22 cellular contexts compared by ENCODE assay signal in genomic region chr5:28164568-28164967, GRCh38.
DNase-seq lines count a peak whose midpoint lies in the region; ATAC-seq, FAIRE-seq and TF ChIP-seq lines count a peak whose summit lies in the region.
"Had no signal": no experiment of that assay in that cellular context is flagged by ENCODE, and none has a peak within 500 bp of the region (broad histone marks: within the 10 kb centered on the region; RNA-seq: fewer than 3 reads in every experiment).

No MANE protein-coding gene starts in this region.

- H3K9ac ChIP-seq in mesendoderm (ENCODE audit: low read length) = no peak overlapping the region
- H3K9ac ChIP-seq: BLaER1 treated with 17β-estradiol and CSF1 and Interleukin-3, amounts not matched to agents 10 nM and 100 nM had no signal

- no peak overlapping the region for H3K56ac ChIP-seq in mesendoderm (ENCODE audit: low read length)

- H3K27ac Mint-ChIP-seq in nephron (peak overlapping the region; percentile 50 to 86 (median 84)), WTC11 (no peak overlapping the region)
- H3K27ac Mint-ChIP-seq: CD8-positive, alpha-beta T cell; T-helper 17 cell had no signal

- H2AK5ac ChIP-seq in mesendoderm (ENCODE audit: low read length) = no peak overlapping the region

- no peak overlapping the region for H2BK15ac ChIP-seq in mesendoderm (replicated peaks; ENCODE audit: low read depth)

- H3K27ac ChIP-seq in upper lobe of right lung (no peak overlapping the region), small intestine (ENCODE audit: low read depth in 1 of 2, low read length in 1 of 2) (no peak overlapping the region), mesendoderm (ENCODE audit: low read depth, low read length) (no peak overlapping the region)
- H3K27ac ChIP-seq: BLaER1 treated with 17β-estradiol and CSF1 and Interleukin-3, amounts not matched to agents 10 nM and 100 nM had no signal

- ATAC-seq in WTC11 = no peak
- no peak for ATAC-seq in upper lobe of right lung
- ATAC-seq: CD8-positive, alpha-beta T cell; K562; T-helper 17 cell had no signal

- no peak overlapping the region for H3K18ac ChIP-seq in mesendoderm (ENCODE audit: low read length)

- H3K79me1 ChIP-seq in mesendoderm (ENCODE audit: low read length) = no peaks in the 10 kb centered on the region

- no peak for TF ChIP-seq CTCF in nephron (IDR thresholded peaks at IDR 0.05; ENCODE audit: unreplicated experiment in 3 of 3)
- TF ChIP-seq CTCF in WTC11 (IDR thresholded peaks at IDR 0.05) = no peak
- no peak for TF ChIP-seq CTCF in upper lobe of right lung (IDR thresholded peaks at IDR 0.05)

- FAIRE-seq in HTR-8/SVneo (lab: Jason Lieb, UNC) (peak; percentile 13), small intestine (lab: Jason Lieb, UNC) (no peak)
- FAIRE-seq: GM12891, GM18507 had no signal

- H3K36me3 Mint-ChIP-seq in nephron (ENCODE audit: low read depth) (no peaks in the 10 kb centered on the region), WTC11 (no peaks in the 10 kb centered on the region)
- H3K36me3 Mint-ChIP-seq: CD8-positive, alpha-beta T cell had no signal

- no peaks in the 10 kb centered on the region for H3K4me1 ChIP-seq in upper lobe of right lung
- H3K4me1 ChIP-seq in small intestine (ENCODE audit: control insufficient read depth in 2 of 2, insufficient read depth in 1 of 2, low read depth in 1 of 2, low read length in 1 of 2) = no peaks in the 10 kb centered on the region
- H3K4me1 ChIP-seq in mesendoderm (ENCODE audit: control insufficient read depth, low read depth, low read length) = no peaks in the 10 kb centered on the region
- H3K4me1 ChIP-seq: BLaER1 treated with 17β-estradiol and CSF1 and Interleukin-3, amounts not matched to agents 10 nM and 100 nM had no signal

- DNase-seq in HTR-8/SVneo (ENCODE audit: insufficient read length, low spot score) (no peak), MV-4-11 (lab: John Stamatoyannopoulos, UW) (peak; percentile 66), OCI-M1 (lab: John Stamatoyannopoulos, UW) (peak; percentile 36), WTC11 (ENCODE audit: low spot score) (no peak), upper lobe of right lung (no peak), small intestine (no peak), mesendoderm (no peak)
- DNase-seq: Calu3; CD8-positive, alpha-beta T cell; DMS53; EL; NCI-H1092; NCI-H1436 treated with DMSO at 0.1 percent for 48 hours; NCI-H2029 treated with DMSO at 0.1 percent for 48 hours; NCI-H446 treated with DMSO at 0.1 percent for 48 hours; Right ventricle myocardium superior; T-helper 17 cell had no signal

- no peak overlapping the region for H3K4me2 ChIP-seq in mesendoderm (ENCODE audit: low read length)
- H3K4me2 ChIP-seq: BLaER1 treated with 17β-estradiol and CSF1 and Interleukin-3, amounts not matched to agents 10 nM and 100 nM had no signal

- H3K36me3 ChIP-seq in upper lobe of right lung (no peaks in the 10 kb centered on the region), small intestine (ENCODE audit: control insufficient read depth in 2 of 2, insufficient read depth in 2 of 2, low read length in 2 of 2) (no peaks in the 10 kb centered on the region), mesendoderm (ENCODE audit: control insufficient read depth, insufficient read depth, low read length) (no peaks in the 10 kb centered on the region)
- H3K36me3 ChIP-seq: BLaER1 treated with 17β-estradiol and CSF1 and Interleukin-3, amounts not matched to agents 10 nM and 100 nM had no signal

- no peaks in the 10 kb centered on the region for H3K79me2 ChIP-seq in mesendoderm (ENCODE audit: control insufficient read depth, insufficient read depth, low read length)

- POLR2A ChIA-PET in WTC11 (lab: Charles Lee) = no interaction called here

- H3K4me3 ChIP-seq in upper lobe of right lung = no peak overlapping the region
- H3K4me3 ChIP-seq in small intestine (ENCODE audit: low read depth in 1 of 2, low read length in 2 of 2) = no peak overlapping the region
- H3K4me3 ChIP-seq in mesendoderm (ENCODE audit: low read length) = no peak overlapping the region
- H3K4me3 ChIP-seq: BLaER1 treated with 17β-estradiol and CSF1 and Interleukin-3, amounts not matched to agents 10 nM and 100 nM; K562 had no signal

- no peaks in the 10 kb centered on the region for H3K9me3 Mint-ChIP-seq in nephron
- H3K9me3 Mint-ChIP-seq in WTC11 = peaks cover 18% of the 10 kb centered on the region; the same call in 1 of the 2 replicates

- no peaks in the 10 kb centered on the region for H3K27me3 ChIP-seq in upper lobe of right lung
- no peaks in the 10 kb centered on the region for H3K27me3 ChIP-seq in small intestine (ENCODE audit: control insufficient read depth in 2 of 2, insufficient read depth in 2 of 2, low read length in 2 of 2)
- H3K27me3 ChIP-seq in mesendoderm (ENCODE audit: insufficient read depth, low read length, poor library complexity) = no peaks in the 10 kb centered on the region
- H3K27me3 ChIP-seq: BLaER1 treated with 17β-estradiol and CSF1 and Interleukin-3, amounts not matched to agents 10 nM and 100 nM had no signal

- H3K9me3 ChIP-seq in upper lobe of right lung (no peaks in the 10 kb centered on the region), small intestine (ENCODE audit: control insufficient read depth, low read depth) (no peaks in the 10 kb centered on the region)
- H3K9me3 ChIP-seq: BLaER1 treated with 17β-estradiol and CSF1 and Interleukin-3, amounts not matched to agents 10 nM and 100 nM had no signal

- H2BK120ac ChIP-seq in mesendoderm (ENCODE audit: low read depth, low read length) = no peak overlapping the region

- CTCF ChIA-PET in WTC11 (lab: Charles Lee) = no interaction called here

- peaks cover 16% of the 10 kb centered on the region for H3K4me1 Mint-ChIP-seq in nephron
- H3K4me1 Mint-ChIP-seq in WTC11 = no peaks in the 10 kb centered on the region
- H3K4me1 Mint-ChIP-seq: T-helper 17 cell had no signal

- WGBS in small intestine, 3 donors = 65 to 75% (median 71%) methylated on average over 2 of the region's 2 CpGs
- WGBS in mesendoderm (ENCODE audit: extremely low coverage, insufficient coverage, low lambda C conversion rate) = no CpG with 5 or more reads among the region's 2 CpGs

- no peak overlapping the region for H4K5ac ChIP-seq in mesendoderm (ENCODE audit: low read length)

- H4K8ac ChIP-seq in mesendoderm (ENCODE audit: low read depth, low read length) = no peak overlapping the region

- H3K27me3 Mint-ChIP-seq in nephron (ENCODE audit: low read depth) (no peaks in the 10 kb centered on the region), WTC11 (ENCODE audit: low read depth) (no peaks in the 10 kb centered on the region)
- H3K27me3 Mint-ChIP-seq: T-helper 17 cell had no signal

- H3K4me3 Mint-ChIP-seq in nephron (no peak overlapping the region), WTC11 (no peak overlapping the region)
- H3K4me3 Mint-ChIP-seq: CD8-positive, alpha-beta T cell; T-helper 17 cell had no signal

- H3K4ac ChIP-seq in mesendoderm (ENCODE audit: low read depth, low read length) = no peak overlapping the region

- no peak overlapping the region for H3K23ac ChIP-seq in mesendoderm (ENCODE audit: low read length)

- no peak overlapping the region for H2BK5ac ChIP-seq in mesendoderm (ENCODE audit: low read length)

- intact Hi-C loops in upper lobe of right lung (cut with DNase I) = no loop called here

TF ChIP-seq in WTC11, 78 proteins besides CTCF, POLR2A, EP300 and RAD21:
- TF ChIP-seq TEAD4 (CRISPR knock-in tag; IDR thresholded peaks at IDR 0.05) (no peak), TP53 (CRISPR knock-in tag; IDR thresholded peaks at IDR 0.05) (no peak), SOX15 (CRISPR knock-in tag; IDR thresholded peaks at IDR 0.05) (no peak), SP1 (CRISPR knock-in tag; conservative IDR thresholded peaks at IDR 0.05) (no peak), ZNF281 (CRISPR knock-in tag; IDR thresholded peaks at IDR 0.05) (no peak), NR2C2 (CRISPR knock-in tag; IDR thresholded peaks at IDR 0.05) (no peak), ZNF396 (CRISPR knock-in tag; IDR thresholded peaks at IDR 0.05; ENCODE audit: borderline replicate concordance) (no peak), GABPB1 (CRISPR knock-in tag; IDR thresholded peaks at IDR 0.05) (no peak), GTF2I (CRISPR knock-in tag; conservative IDR thresholded peaks at IDR 0.05) (no peak)

Comparison
In these comparisons a context has a peak if more than half of its experiments do, and no peak if none do; other contexts are left out.
1. DNase-seq: peak in MV-4-11 (single experiment) and OCI-M1 (single experiment); none in HTR-8/SVneo (single experiment), WTC11 (single experiment), upper lobe of right lung (single experiment), small intestine (single experiment) and mesendoderm (single experiment).